Comparison of ENCODE assay signal across 20 cellular contexts in genomic region chr1:154330669-154331068, GRCh38. TPM values are rescaled to one million over a fixed set of nuclear protein-coding genes. Genes with fewer than 3 reads are reported as not detected.
DNase-seq lines count a peak whose midpoint lies in the region; ATAC-seq and TF ChIP-seq lines count a peak whose summit lies in the region.
"Had no signal": no experiment of that assay in that cellular context is flagged by ENCODE, and none has a peak within 500 bp of the region (broad histone marks: within the 10 kb centered on the region; RNA-seq: fewer than 3 reads in every experiment).

No MANE protein-coding gene starts in this region.

- H3K4me1 Mint-ChIP-seq in activated T-cell treated with anti-CD3 and anti-CD28 coated beads, Interleukin-2, amount 50 U/mL, for 72 hours (ENCODE audit: low read depth): peaks cover 80% of the 10 kb centered on the region
- H3K4me1 Mint-ChIP-seq in T-helper 2 cell treated with Interferon-gamma antibody and Interleukin-4, amounts not matched to agents 5 μg/mL and 100 μg/mL, for 36 hours (ENCODE audit: low read depth): peaks cover 51% of the 10 kb centered on the region
- H3K4me1 Mint-ChIP-seq in effector memory CD8-positive, alpha-beta T cell (ENCODE audit: low read depth in 2 of 2): peaks cover 54 to 55% of the 10 kb centered on the region in 2 donors

- no peaks in the 10 kb centered on the region for H3K27me3 ChIP-seq in prostate gland (replicated peaks; ENCODE audit: insufficient read depth)
- H3K27me3 ChIP-seq: SJSA1 had no signal

- no peak for TF ChIP-seq POLR2A in prostate gland (IDR thresholded peaks at IDR 0.05)

- no peak for TF ChIP-seq CTCF in prostate gland (IDR thresholded peaks at IDR 0.05)

- H3K27ac Mint-ChIP-seq in activated T-cell treated with anti-CD3 and anti-CD28 coated beads, Interleukin-2, amount 50 U/mL, for 72 hours: peak overlapping the region; percentile 91
- peak overlapping the region; percentile 46 for H3K27ac Mint-ChIP-seq in T-helper 2 cell treated with Interferon-gamma antibody and Interleukin-4, amounts not matched to agents 5 μg/mL and 100 μg/mL, for 36 hours
- peak overlapping the region; percentile 90 to 94 for H3K27ac Mint-ChIP-seq in effector memory CD8-positive, alpha-beta T cell

- ATAC-seq in activated T-cell treated with anti-CD3 and anti-CD28 coated beads, Interleukin-2, amount 50 U/mL, for 72 hours (replicated peaks in 1 of 2): no peak
- ATAC-seq in effector memory CD8-positive, alpha-beta T cell (replicated peaks): no peak
- ATAC-seq: gastrocnemius medialis, left lobe of liver, right cardiac atrium had no signal

- H3K9me3 Mint-ChIP-seq in activated T-cell treated with anti-CD3 and anti-CD28 coated beads, Interleukin-2, amount 50 U/mL, for 72 hours: no peaks in the 10 kb centered on the region
- no peaks in the 10 kb centered on the region for H3K9me3 Mint-ChIP-seq in T-helper 2 cell treated with Interferon-gamma antibody and Interleukin-4, amounts not matched to agents 5 μg/mL and 100 μg/mL, for 36 hours
- H3K9me3 Mint-ChIP-seq in effector memory CD8-positive, alpha-beta T cell: no peaks in the 10 kb centered on the region

- H3K4me3 Mint-ChIP-seq in activated T-cell treated with anti-CD3 and anti-CD28 coated beads, Interleukin-2, amount 50 U/mL, for 72 hours: peak overlapping the region; percentile 50 to 67
- peak overlapping the region; percentile 68 for H3K4me3 Mint-ChIP-seq in T-helper 2 cell treated with Interferon-gamma antibody and Interleukin-4, amounts not matched to agents 5 μg/mL and 100 μg/mL, for 36 hours
- H3K4me3 Mint-ChIP-seq in effector memory CD8-positive, alpha-beta T cell: peak overlapping the region; percentile 90 to 92

- peak overlapping the region; percentile 95 to 96 for H3K27ac ChIP-seq in prostate gland
- H3K27ac ChIP-seq: epithelial cell of prostate, gastrocnemius medialis, PC-9, SJSA1 had no signal

- H3K4me3 ChIP-seq in prostate gland: no peak overlapping the region
- H3K4me3 ChIP-seq: gastrocnemius medialis, PC-9, SJSA1 had no signal

- H3K9me3 ChIP-seq in prostate gland: no peaks in the 10 kb centered on the region
- H3K9me3 ChIP-seq: gastrocnemius medialis, SJSA1 had no signal

- H3K36me3 Mint-ChIP-seq in activated T-cell treated with anti-CD3 and anti-CD28 coated beads, Interleukin-2, amount 50 U/mL, for 72 hours (ENCODE audit: insufficient read depth in 2 of 2): peaks cover 7 to 17% of the 10 kb centered on the region in 2 donors
- peaks cover 53% of the 10 kb centered on the region for H3K36me3 Mint-ChIP-seq in T-helper 2 cell treated with Interferon-gamma antibody and Interleukin-4, amounts not matched to agents 5 μg/mL and 100 μg/mL, for 36 hours (ENCODE audit: low read depth)
- peaks cover 47% of the 10 kb centered on the region for H3K36me3 Mint-ChIP-seq in effector memory CD8-positive, alpha-beta T cell (ENCODE audit: insufficient read depth)

- DNase-seq in activated T-cell treated with anti-CD3 and anti-CD28 coated beads, Interleukin-2, amount 50 U/mL, for 72 hours: no peak
- DNase-seq in activated T-cell treated with anti-CD3 and anti-CD28 coated beads, Interleukin-2, amount 50 U/mL, for 1 hour: no peak
- DNase-seq in T-helper 2 cell treated with Interferon-gamma antibody and Interleukin-4, amounts not matched to agents 5 μg/mL and 100 μg/mL, for 36 hours (ENCODE audit: low spot score): no peak
- DNase-seq in effector memory CD8-positive, alpha-beta T cell: no peak
- DNase-seq in prostate gland (ENCODE audit: low spot score) (no peak), NCI-H1105 treated with DMSO at 0.1 percent for 48 hours (lab: John Stamatoyannopoulos, UW) (no peak), T-helper 9 cell (no peak), germinal center (ENCODE audit: low spot score) (no peak)
- DNase-seq: DMS79; gastrocnemius medialis; NCI-H146; NCI-H82; occipital lobe; PC-9; right cardiac atrium; stimulated activated naive CD4-positive, alpha-beta T cell treated with Interleukin-2 at 50 U/mL for 16 hours; trophoblast cell had no signal

- H3K27me3 Mint-ChIP-seq in activated T-cell treated with anti-CD3 and anti-CD28 coated beads, Interleukin-2, amount 50 U/mL, for 72 hours (ENCODE audit: low read depth): no peaks in the 10 kb centered on the region
- H3K27me3 Mint-ChIP-seq in T-helper 2 cell treated with Interferon-gamma antibody and Interleukin-4, amounts not matched to agents 5 μg/mL and 100 μg/mL, for 36 hours (ENCODE audit: low read depth): no peaks in the 10 kb centered on the region
- no peaks in the 10 kb centered on the region for H3K27me3 Mint-ChIP-seq in effector memory CD8-positive, alpha-beta T cell

- intact Hi-C loops in prostate gland (cut with DNase I): loop anchor here (10.0 kb wide), 1 partner anchor 136 kb away; the partner anchor contains the start of gene TPM3

- H3K36me3 ChIP-seq in prostate gland: peaks cover 0 to 3% of the 10 kb centered on the region in 2 donors
- H3K36me3 ChIP-seq: gastrocnemius medialis had no signal

- peaks cover 22% of the 10 kb centered on the region for H3K4me1 ChIP-seq in prostate gland (replicated peaks)

RNA-seq across cellular contexts. Expression of gene ATP8B2, which starts 5.3 kb away (rescaled TPM):
- total RNA-seq in activated T-cell treated with anti-CD3 and anti-CD28 coated beads, Interleukin-2, amount 50 U/mL, for 72 hours: 10 to 100 TPM; 37.4 to 52.6 TPM
- 100 to 1,000 TPM in 1 of 2 donors, 10 to 100 TPM in 1; 88.9 to 171 TPM for total RNA-seq in prostate gland

RNA-seq across cellular contexts. Expression of gene AQP10, which starts 9.8 kb away (rescaled TPM):
- not detected for total RNA-seq in activated T-cell treated with anti-CD3 and anti-CD28 coated beads, Interleukin-2, amount 50 U/mL, for 72 hours
- total RNA-seq in prostate gland: under 1 TPM; 0.27 to 0.85 TPM
- total RNA-seq: gastrocnemius medialis, left lobe of liver, occipital lobe, PC-9, SJSA1 had no signal

RNA-seq across cellular contexts. Expression of gene HAX1, which starts 58.2 kb away (rescaled TPM):
- total RNA-seq in activated T-cell treated with anti-CD3 and anti-CD28 coated beads, Interleukin-2, amount 50 U/mL, for 72 hours: 100 to 1,000 TPM; 306 to 310 TPM
- total RNA-seq in prostate gland: 10 to 100 TPM; 95.2 to 96.6 TPM
